In the genomic region with DNA sequence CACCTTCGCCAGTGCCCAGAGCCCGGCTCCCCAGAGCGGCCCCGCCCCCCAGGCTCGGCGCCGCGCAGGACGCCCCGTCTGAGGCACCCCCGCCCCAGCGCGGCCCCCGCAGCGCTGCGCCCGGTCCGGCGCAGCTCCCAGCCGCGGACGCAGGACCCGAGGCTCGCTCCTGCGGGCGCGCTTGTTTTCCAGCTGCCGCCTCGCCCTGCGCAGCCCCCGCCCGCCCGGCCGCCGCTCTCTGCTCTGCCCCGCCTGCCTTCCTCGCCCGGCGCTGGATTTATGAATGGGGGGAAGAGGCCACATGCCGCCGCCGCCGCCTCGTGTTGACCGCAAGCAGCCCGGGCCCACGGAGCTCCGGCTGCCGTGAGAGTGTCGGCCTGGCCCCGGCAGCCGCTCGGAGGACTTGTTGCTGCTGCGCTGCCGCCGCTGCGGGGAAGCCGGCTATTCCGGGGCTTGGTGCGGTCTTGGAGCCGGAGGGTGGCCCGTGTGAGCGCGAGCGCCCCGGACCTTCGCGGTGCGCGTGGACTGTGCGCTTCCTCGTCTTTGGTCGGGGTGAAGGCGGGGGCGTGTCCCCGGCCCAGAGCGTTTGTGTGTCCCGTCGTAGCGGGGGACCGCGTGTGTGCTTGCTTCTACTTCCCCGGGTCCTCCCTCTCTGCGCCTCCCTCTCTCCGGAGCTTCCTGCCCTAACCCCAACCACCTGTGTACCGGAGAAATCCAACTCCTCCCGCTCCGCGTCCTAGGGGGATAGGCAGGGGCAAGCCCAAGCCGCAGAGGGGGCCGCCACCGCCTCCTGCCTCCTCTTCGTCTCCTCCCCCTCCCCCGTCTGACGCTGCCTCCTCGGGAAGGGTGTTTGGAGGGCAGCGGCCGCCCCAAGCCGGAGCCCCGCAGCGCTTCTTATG, we compare ENCODE assay signal across 8 cellular contexts. TPM values are rescaled to one million over a fixed set of nuclear protein-coding genes. Genes with fewer than 3 reads are reported as not detected.
A peak's percentile ranks its signal among the peaks of the same experiment; 100 is the strongest.
DNase-seq lines count a peak whose midpoint lies in the region; ATAC-seq, FAIRE-seq and TF ChIP-seq lines count a peak whose summit lies in the region.

No MANE protein-coding gene starts in this region.

- peak overlapping the region; percentile 83 to 94 for H3K27ac ChIP-seq in A549
- H3K27ac ChIP-seq in Panc1 (ENCODE audit: low read length) = peak overlapping the region; percentile 34; the same call in 1 of the 2 replicates
- H3K27ac ChIP-seq in foreskin keratinocyte = no peak overlapping the region
- peak overlapping the region in 1 of 2 donors; percentile 48 for H3K27ac ChIP-seq in aorta (ENCODE audit: low read depth in 1 of 2, low read length in 2 of 2)

- ATAC-seq in A549 (peak; percentile 29 to 48; a peak in 5 of 6 replicates), GM18861 (IDR thresholded peaks at IDR 0.05; ENCODE audit: unreplicated experiment) (peak; percentile 15), HG03342 (IDR thresholded peaks at IDR 0.05; ENCODE audit: unreplicated experiment) (peak; percentile 16), Panc1 (peak; percentile 51), foreskin keratinocyte (peak; percentile 12), aorta (ENCODE audit: low FRiP score) (peak; percentile 25)

- H3K27me3 Mint-ChIP-seq in activated T-helper 2 cell treated with anti-CD3 and anti-CD28 coated beads, Interferon-gamma antibody, Interleukin-2, Interleukin-4, amounts not matched to agents 10 μg/mL and 5 μg/mL and 100 μg/mL, durations not matched to agents 14 hours and 24 hours and 36 hours (ENCODE audit: low read depth) = no peaks in the 10 kb centered on the region
- peaks cover 25% of the 10 kb centered on the region for H3K27me3 Mint-ChIP-seq in osteocyte (ENCODE audit: unreplicated experiment)

- peak overlapping the region; percentile 93 for H3K27ac Mint-ChIP-seq in activated T-helper 2 cell treated with anti-CD3 and anti-CD28 coated beads, Interferon-gamma antibody, Interleukin-2, Interleukin-4, amounts not matched to agents 10 μg/mL and 5 μg/mL and 100 μg/mL, durations not matched to agents 14 hours and 24 hours and 36 hours
- H3K27ac Mint-ChIP-seq in osteocyte (ENCODE audit: unreplicated experiment) = no peak overlapping the region

- peaks cover 5% of the 10 kb centered on the region for H3K36me3 Mint-ChIP-seq in activated T-helper 2 cell treated with anti-CD3 and anti-CD28 coated beads, Interferon-gamma antibody, Interleukin-2, Interleukin-4, amounts not matched to agents 10 μg/mL and 5 μg/mL and 100 μg/mL, durations not matched to agents 14 hours and 24 hours and 36 hours (ENCODE audit: low read depth)
- no peaks in the 10 kb centered on the region for H3K36me3 Mint-ChIP-seq in osteocyte (ENCODE audit: unreplicated experiment)

- 4% methylated on average over 20 of the region's 101 CpGs for WGBS in A549 (ENCODE audit: missing lambda C conversion rate)
- 0% methylated on average over 89 to 101 of the region's 101 CpGs for WGBS in aorta, 2 donors

- intact Hi-C loops in Panc1 (cut with micrococcal nuclease; ENCODE audit: unreplicated experiment) (no loop called here), aorta (cut with DNase I) (no loop called here)
- intact Hi-C loops in activated T-helper 2 cell treated with anti-CD3 and anti-CD28 coated beads, Interferon-gamma antibody, Interleukin-2, Interleukin-4, amounts not matched to agents 10 μg/mL and 5 μg/mL and 100 μg/mL, durations not matched to agents 14 hours and 24 hours and 36 hours (cut with micrococcal nuclease) = loop anchor here (1.0 to 2.0 kb wide), 5 partner anchors 25 to 462 kb away; partner anchors contain the start of gene LAMTOR5

- CTCF ChIA-PET in A549 (lab: Yijun Ruan, JAX) (interaction anchor here (0.8 to 16.7 kb wide), 8 partner anchors 8 to 284 kb away, joined by 3 to 338 read pairs (median 7); partner anchors contain the start of gene PROK1), Panc1 (lab: Charles Lee) (no interaction called here)

- no peak for FAIRE-seq in A549 (lab: Jason Lieb, UNC)

- no peak for TF ChIP-seq POLR2A in A549 (IDR thresholded peaks at IDR 0.05; ENCODE audit: low read length)

- peaks cover 45% of the 10 kb centered on the region for H3K4me1 Mint-ChIP-seq in activated T-helper 2 cell treated with anti-CD3 and anti-CD28 coated beads, Interferon-gamma antibody, Interleukin-2, Interleukin-4, amounts not matched to agents 10 μg/mL and 5 μg/mL and 100 μg/mL, durations not matched to agents 14 hours and 24 hours and 36 hours (ENCODE audit: low read depth)
- H3K4me1 Mint-ChIP-seq in osteocyte (ENCODE audit: unreplicated experiment) = peaks cover 15% of the 10 kb centered on the region

- TF ChIP-seq CTCF in A549 (IDR thresholded peaks at IDR 0.05) (no peak), Panc1 (IDR thresholded peaks at IDR 0.05) (no peak), foreskin keratinocyte (conservative IDR thresholded peaks at IDR 0.05) (no peak), osteocyte (IDR thresholded peaks at IDR 0.05) (no peak)

- H3K36me3 ChIP-seq in Panc1 (ENCODE audit: control insufficient read depth, insufficient read depth, low read length) (no peaks in the 10 kb centered on the region; the same call in 1 of the 2 replicates), aorta (ENCODE audit: control insufficient read depth in 1 of 2, insufficient read depth in 2 of 2, low read length in 1 of 2) (no peaks in the 10 kb centered on the region)

- H3K4me3 ChIP-seq in A549 = peak overlapping the region; percentile 77
- peak overlapping the region; percentile 53 to 58 for H3K4me3 ChIP-seq in Panc1 (ENCODE audit: low read depth in 2 of 2, low read length in 2 of 2)
- peak overlapping the region; percentile 87 to 88 for H3K4me3 ChIP-seq in aorta (ENCODE audit: low read length in 2 of 2)

- BruUV-seq in Panc1 (replicated peaks; lab: Mats Ljungman, UMichigan) = no TSS peak

- peak; percentile 10 to 25 for DNase-seq in A549 (ENCODE audit: low read depth in 1 of 2, low spot score in 1 of 2)
- no peak for DNase-seq in Panc1 (ENCODE audit: low read depth, low spot score)
- peak; percentile 62 for DNase-seq in activated T-helper 2 cell treated with anti-CD3 and anti-CD28 coated beads, Interferon-gamma antibody, Interleukin-2, Interleukin-4, amounts not matched to agents 10 μg/mL and 5 μg/mL and 100 μg/mL, durations not matched to agents 14 hours and 24 hours and 36 hours (ENCODE audit: low spot score)
- DNase-seq in foreskin keratinocyte = peak in 1 of 2 donors; percentile 39
- DNase-seq in osteocyte (ENCODE audit: extremely low spot score, unreplicated experiment) = no peak
- DNase-seq in aorta = peak; percentile 68 to 86

- no peak for TF ChIP-seq EP300 in A549 (IDR thresholded peaks at IDR 0.05)

- H3K9me3 ChIP-seq in A549 (no peaks in the 10 kb centered on the region), Panc1 (ENCODE audit: control insufficient read depth, insufficient read depth, low read depth, low read length) (no peaks in the 10 kb centered on the region), aorta (ENCODE audit: control insufficient read depth, low read length) (no peaks in the 10 kb centered on the region)

- in situ Hi-C loops in Panc1 (cut with HindIII; ENCODE audit: low pct_unique_long_range_greater_than_20kb, low sequenced_read_pairs) = no loop called here

- no peak for TF ChIP-seq RAD21 in A549 (conservative IDR thresholded peaks at IDR 0.05 in 1 of 2, IDR thresholded peaks at IDR 0.05 in 1 of 2)

- POLR2A ChIA-PET in A549 (lab: Yijun Ruan, JAX) = interaction anchor here (1.2 kb wide), 1 partner anchor 127 kb away, joined by 4 read pairs; the partner anchor contains the start of gene RBM15
- POLR2A ChIA-PET in Panc1 (lab: Charles Lee) = no interaction called here

- H3K27me3 ChIP-seq in Panc1 (ENCODE audit: control insufficient read depth, insufficient read depth, low read length) = no peaks in the 10 kb centered on the region
- peaks cover 27% of the 10 kb centered on the region for H3K27me3 ChIP-seq in foreskin keratinocyte
- H3K27me3 ChIP-seq in aorta (ENCODE audit: control insufficient read depth in 1 of 2, insufficient read depth in 2 of 2, low read length in 1 of 2) = no peaks in the 10 kb centered on the region

- peak overlapping the region; percentile 97 for H3K4me2 ChIP-seq in A549

- H3K4me1 ChIP-seq in A549 (peaks cover 4% of the 10 kb centered on the region; the same call in 2 of the 3 replicates), Panc1 (ENCODE audit: control insufficient read depth, insufficient read depth, low read length) (peaks cover 22% of the 10 kb centered on the region), foreskin keratinocyte (no peaks in the 10 kb centered on the region), aorta (ENCODE audit: control insufficient read depth in 1 of 2, insufficient read depth in 2 of 2, low read length in 2 of 2) (no peaks in the 10 kb centered on the region)

- no peaks in the 10 kb centered on the region for H3K9me3 Mint-ChIP-seq in activated T-helper 2 cell treated with anti-CD3 and anti-CD28 coated beads, Interferon-gamma antibody, Interleukin-2, Interleukin-4, amounts not matched to agents 10 μg/mL and 5 μg/mL and 100 μg/mL, durations not matched to agents 14 hours and 24 hours and 36 hours
- no peaks in the 10 kb centered on the region for H3K9me3 Mint-ChIP-seq in osteocyte (ENCODE audit: unreplicated experiment)

- H3K4me3 Mint-ChIP-seq in activated T-helper 2 cell treated with anti-CD3 and anti-CD28 coated beads, Interferon-gamma antibody, Interleukin-2, Interleukin-4, amounts not matched to agents 10 μg/mL and 5 μg/mL and 100 μg/mL, durations not matched to agents 14 hours and 24 hours and 36 hours (ENCODE audit: low read depth) = peak overlapping the region; percentile 88
- H3K4me3 Mint-ChIP-seq in osteocyte (ENCODE audit: unreplicated experiment) = peak overlapping the region; percentile 70

TF ChIP-seq in A549, 52 proteins besides CTCF, POLR2A, EP300 and RAD21 (continues in another document):
- TF ChIP-seq JUN (IDR thresholded peaks at IDR 0.05) = peak in 1 of 2 experiments; percentile 29; a peak in 1 of 5 replicates
- TF ChIP-seq MAX (IDR thresholded peaks at IDR 0.05) = peak; percentile 56; the same call in 1 of the 2 replicates
- TF ChIP-seq ZNF302 (CRISPR knock-in tag; IDR thresholded peaks at IDR 0.05) = no peak

RNA-seq across cellular contexts. Expression of gene KCNC4, which starts 0.7 kb away (rescaled TPM):
- polyA plus RNA-seq in A549 (2011; rRNA removed) (1.1 and 1.8 TPM in 2 replicates), A549 (2017; fragmentation: RNase III; extraction: RNeasy Plus Mini Kit Qiagen cat#74134 plus additional on column Dnase treatment) (2.2 to 2.4 TPM (median 2.2 TPM) in 3 replicates), foreskin keratinocyte (1.5 and 1.7 TPM in 2 replicates), aorta (1 to 10 TPM in 1 of 2 donors, under 1 TPM in 1; 0.75 to 4.8 TPM)
- polyA plus RNA-seq in A549 (2012; cell fraction: cytosol; rRNA removed) = 2.6 and 4.0 TPM in 2 replicates
- polyA plus RNA-seq in A549 (2012; cell fraction: nucleus; rRNA removed) = 6.8 and 9.0 TPM in 2 replicates
- polyA minus RNA-seq in A549 (2011; rRNA and poly(A)+ RNA removed) = 3.5 and 3.6 TPM in 2 replicates
- total RNA-seq in Panc1 (2021; ENCODE audit: unreplicated experiment) (15.4 TPM), foreskin keratinocyte (1.8 and 1.9 TPM in 2 replicates), osteocyte (1.1 and 2.0 TPM in 2 replicates), aorta (10 to 100 TPM; 18.2 to 22.6 TPM)
- 12.5 TPM for polyA plus RNA-seq in Panc1 (2012; ENCODE audit: insufficient read length)
- 30.6 and 31.1 TPM in 2 replicates for total RNA-seq in activated T-helper 2 cell treated with anti-CD3 and anti-CD28 coated beads, Interferon-gamma antibody, Interleukin-2, Interleukin-4, amounts not matched to agents 10 μg/mL and 5 μg/mL and 100 μg/mL, durations not matched to agents 14 hours and 24 hours and 36 hours

Comparison
In these comparisons a context has a peak if more than half of its experiments do, and no peak if none do; other contexts are left out.
1. DNase-seq: peak in A549 (2 of 2), activated T-helper 2 cell treated with anti-CD3 and anti-CD28 coated beads, Interferon-gamma antibody, Interleukin-2, Interleukin-4, amounts not matched to agents 10 μg/mL and 5 μg/mL and 100 μg/mL, durations not matched to agents 14 hours and 24 hours and 36 hours (single experiment) and aorta (2 of 2); none in Panc1 (single experiment) and osteocyte (single experiment).
2. Peak in every context shown above with its lines, with median percentiles within 50 percentile points of each other: ATAC-seq and H3K4me3 ChIP-seq.